23 cellular contexts compared by ENCODE assay signal in genomic region chr14:91885113-91885712, GRCh38. TPM values are rescaled to one million over a fixed set of nuclear protein-coding genes. Genes with fewer than 3 reads are reported as not detected.
DNase-seq lines count a peak whose midpoint lies in the region; ATAC-seq and TF ChIP-seq lines count a peak whose summit lies in the region.
"Had no signal": no experiment of that assay in that cellular context is flagged by ENCODE, and none has a peak within 500 bp of the region (broad histone marks: within the 10 kb centered on the region; RNA-seq: fewer than 3 reads in every experiment).

No MANE protein-coding gene starts in this region.

- no peak overlapping the region for H3K4me3 Mint-ChIP-seq in activated T-helper 17 cell treated with anti-CD3 and anti-CD28 coated beads, Interleukin-2, amount 50 U/mL, for 72 hours
- H3K4me3 Mint-ChIP-seq: activated naive CD8-positive, alpha-beta T cell treated with anti-CD3 and anti-CD28 coated beads, Interleukin-2, amount 10 ng/mL, durations not matched to agents 7 days and 5 days; CD4-positive, alpha-beta memory T cell; IgD-negative memory B cell; memory B cell; natural killer cell treated with Interleukin-12 subunit alpha and Interleukin-12 subunit beta and Interleukin-15 and Interleukin-18, amount 100 ng/mL, for 72 hours; stimulated activated naive CD8-positive, alpha-beta T cell treated with anti-CD3 and anti-CD28 coated beads, Interleukin-15, amount 100 ng/mL, for 72 hours had no signal

- H3K27me3 Mint-ChIP-seq in activated T-helper 17 cell treated with anti-CD3 and anti-CD28 coated beads, Interleukin-2, amount 50 U/mL, for 72 hours: no peaks in the 10 kb centered on the region
- H3K27me3 Mint-ChIP-seq: activated naive CD8-positive, alpha-beta T cell treated with anti-CD3 and anti-CD28 coated beads, Interleukin-2, amount 10 ng/mL, durations not matched to agents 7 days and 5 days; IgD-negative memory B cell; natural killer cell treated with Interleukin-12 subunit alpha and Interleukin-12 subunit beta and Interleukin-15 and Interleukin-18, amount 100 ng/mL, for 72 hours; stimulated activated naive CD8-positive, alpha-beta T cell treated with anti-CD3 and anti-CD28 coated beads, Interleukin-15, amount 100 ng/mL, for 72 hours had no signal

- WGBS in heart right ventricle, 2 donors: 84 to 86% methylated on average over 4 of the region's 4 CpGs
- 54 to 78% (median 55%) methylated on average over 4 of the region's 4 CpGs for WGBS in psoas muscle, 3 donors

- peaks cover 0 to 5% (median 0%) of the 10 kb centered on the region in 7 donors for H3K27me3 ChIP-seq in heart right ventricle
- peaks cover 0 to 10% (median 3%) of the 10 kb centered on the region in 3 donors for H3K27me3 ChIP-seq in psoas muscle (ENCODE audit: insufficient read depth in 3 of 3, low read length in 2 of 3)
- no peaks in the 10 kb centered on the region for H3K27me3 ChIP-seq in tibial artery
- H3K27me3 ChIP-seq: hepatocyte had no signal

- H3K27ac ChIP-seq in heart right ventricle (peak overlapping the region in 9 of 10 donors; percentile 48 to 77 (median 67)), psoas muscle (peak overlapping the region; percentile 30), tibial artery (peak overlapping the region; percentile 25 to 89)
- H3K27ac ChIP-seq: hepatocyte had no signal

- DNase-seq in heart right ventricle: no peak
- no peak for DNase-seq in psoas muscle
- DNase-seq in tibial artery: peak in 1 of 2 donors; percentile 79
- DNase-seq in NCI-H526 treated with DMSO at 0.1 percent for 48 hours (lab: John Stamatoyannopoulos, UW): no peak
- no peak for DNase-seq in HCEC 1CT
- DNase-seq: activated CD4-positive, alpha-beta T cell treated with anti-CD3 and anti-CD28 coated beads for 48 hours; activated naive CD8-positive, alpha-beta T cell treated with anti-CD3 and anti-CD28 coated beads, Interleukin-2, amount 10 ng/mL, durations not matched to agents 7 days and 5 days; CD4-positive, alpha-beta memory T cell; islet precursor cell; NCI-H1694; NCI-H2227 treated with DMSO at 0.1 percent for 48 hours; posterior cingulate gyrus; SHP77 treated with DMSO at 0.1 percent for 48 hours; stimulated activated CD4-positive, alpha-beta T cell treated with anti-CD3 and anti-CD28 coated beads, Interleukin-4, amount 100 ng/mL, for 24 hours; stimulated activated naive CD8-positive, alpha-beta T cell treated with anti-CD3 and anti-CD28 coated beads, Interleukin-15, amount 100 ng/mL, for 72 hours had no signal

- H3K36me3 ChIP-seq in heart right ventricle (peaks cover 0 to 10% (median 0%) of the 10 kb centered on the region in 9 donors), psoas muscle (ENCODE audit: insufficient read depth in 1 of 2, low read depth in 1 of 2) (no peaks in the 10 kb centered on the region), tibial artery (peaks cover 12 to 23% (median 21%) of the 10 kb centered on the region in 3 donors)

- H3K36me3 Mint-ChIP-seq in activated T-helper 17 cell treated with anti-CD3 and anti-CD28 coated beads, Interleukin-2, amount 50 U/mL, for 72 hours (ENCODE audit: low read depth): no peaks in the 10 kb centered on the region
- H3K36me3 Mint-ChIP-seq: IgD-negative memory B cell; memory B cell; natural killer cell treated with Interleukin-12 subunit alpha and Interleukin-12 subunit beta and Interleukin-15 and Interleukin-18, amount 100 ng/mL, for 72 hours had no signal

- H3K9me3 ChIP-seq in heart right ventricle (no peaks in the 10 kb centered on the region), psoas muscle (no peaks in the 10 kb centered on the region), tibial artery (no peaks in the 10 kb centered on the region)

- H3K4me1 ChIP-seq in heart right ventricle: peaks cover 0 to 50% (median 26%) of the 10 kb centered on the region in 9 donors
- peaks cover 4% of the 10 kb centered on the region for H3K4me1 ChIP-seq in psoas muscle
- H3K4me1 ChIP-seq in tibial artery: peaks cover 0 to 67% (median 42%) of the 10 kb centered on the region in 4 donors

- H3K9me3 Mint-ChIP-seq in activated T-helper 17 cell treated with anti-CD3 and anti-CD28 coated beads, Interleukin-2, amount 50 U/mL, for 72 hours: no peaks in the 10 kb centered on the region
- H3K9me3 Mint-ChIP-seq: activated naive CD8-positive, alpha-beta T cell treated with anti-CD3 and anti-CD28 coated beads, Interleukin-2, amount 10 ng/mL, durations not matched to agents 7 days and 5 days; IgD-negative memory B cell; memory B cell; natural killer cell treated with Interleukin-12 subunit alpha and Interleukin-12 subunit beta and Interleukin-15 and Interleukin-18, amount 100 ng/mL, for 72 hours had no signal

- H3K4me1 Mint-ChIP-seq in activated T-helper 17 cell treated with anti-CD3 and anti-CD28 coated beads, Interleukin-2, amount 50 U/mL, for 72 hours: peaks cover 12% of the 10 kb centered on the region
- H3K4me1 Mint-ChIP-seq: memory B cell had no signal

- ATAC-seq in activated T-helper 17 cell treated with anti-CD3 and anti-CD28 coated beads, Interleukin-2, amount 50 U/mL, for 72 hours (replicated peaks): no peak
- peak in 7 of 8 donors; percentile 1 to 36 (median 6) for ATAC-seq in heart right ventricle
- ATAC-seq in psoas muscle: peak in 1 of 4 donors; percentile 41
- no peak for ATAC-seq in HG02759 (IDR thresholded peaks at IDR 0.05; ENCODE audit: unreplicated experiment)
- ATAC-seq in HG02840 (IDR thresholded peaks at IDR 0.05; ENCODE audit: low FRiP score, unreplicated experiment): no peak
- ATAC-seq: natural killer cell treated with Interleukin-12 subunit alpha and Interleukin-12 subunit beta and Interleukin-15 and Interleukin-18, amount 100 ng/mL, for 72 hours; stimulated activated naive CD8-positive, alpha-beta T cell treated with anti-CD3 and anti-CD28 coated beads, Interleukin-15, amount 100 ng/mL, for 72 hours had no signal

- H3K27ac Mint-ChIP-seq in activated T-helper 17 cell treated with anti-CD3 and anti-CD28 coated beads, Interleukin-2, amount 50 U/mL, for 72 hours: peak overlapping the region; percentile 20
- H3K27ac Mint-ChIP-seq: activated naive CD8-positive, alpha-beta T cell treated with anti-CD3 and anti-CD28 coated beads, Interleukin-2, amount 10 ng/mL, durations not matched to agents 7 days and 5 days; IgD-negative memory B cell; natural killer cell treated with Interleukin-12 subunit alpha and Interleukin-12 subunit beta and Interleukin-15 and Interleukin-18, amount 100 ng/mL, for 72 hours; stimulated activated naive CD8-positive, alpha-beta T cell treated with anti-CD3 and anti-CD28 coated beads, Interleukin-15, amount 100 ng/mL, for 72 hours had no signal

- no peak overlapping the region for H3K4me3 ChIP-seq in heart right ventricle
- H3K4me3 ChIP-seq in psoas muscle: no peak overlapping the region
- no peak overlapping the region for H3K4me3 ChIP-seq in tibial artery
- H3K4me3 ChIP-seq: hepatocyte, smooth muscle cell had no signal

- TF ChIP-seq CTCF in heart right ventricle (IDR thresholded peaks at IDR 0.05) (no peak), psoas muscle (IDR thresholded peaks at IDR 0.05) (no peak), tibial artery (IDR thresholded peaks at IDR 0.05) (no peak)

- intact Hi-C loops in heart right ventricle (cut with DNase I): no loop called here
- intact Hi-C loops in psoas muscle (cut with DNase I): no loop called here
- intact Hi-C loops in tibial artery (cut with DNase I; ENCODE audit: low total_unique reads): no loop called here

RNA-seq across cellular contexts. Expression of gene TC2N, which starts 17.9 kb away (rescaled TPM):
- 10 to 100 TPM; 39.2 to 81.2 TPM for total RNA-seq in activated T-helper 17 cell treated with anti-CD3 and anti-CD28 coated beads, Interleukin-2, amount 50 U/mL, for 72 hours
- 10 to 100 TPM in 1 of 10 donors, 1 to 10 TPM in 9; 1.8 to 12.4 (median 3.8) TPM for total RNA-seq in heart right ventricle
- 1 to 10 TPM; 1.8 to 5.0 TPM for polyA plus RNA-seq in heart right ventricle
- total RNA-seq in psoas muscle: 1 to 10 TPM; 1.5 to 4.3 (median 2.9) TPM
- polyA plus RNA-seq in psoas muscle: 1 to 10 TPM; 1.2 to 2.3 (median 1.7) TPM

Comparison
In these comparisons a context has a peak if more than half of its experiments do, and no peak if none do; other contexts are left out.
1. ATAC-seq: peak in heart right ventricle (7 of 8); none in activated T-helper 17 cell treated with anti-CD3 and anti-CD28 coated beads, Interleukin-2, amount 50 U/mL, for 72 hours (single experiment), HG02759 (single experiment) and HG02840 (single experiment).
2. Peak in every context shown above with its lines, with median percentiles within 50 percentile points of each other: H3K27ac ChIP-seq.